ENCODE assay signal across 1 cellular context in the genomic region with DNA sequence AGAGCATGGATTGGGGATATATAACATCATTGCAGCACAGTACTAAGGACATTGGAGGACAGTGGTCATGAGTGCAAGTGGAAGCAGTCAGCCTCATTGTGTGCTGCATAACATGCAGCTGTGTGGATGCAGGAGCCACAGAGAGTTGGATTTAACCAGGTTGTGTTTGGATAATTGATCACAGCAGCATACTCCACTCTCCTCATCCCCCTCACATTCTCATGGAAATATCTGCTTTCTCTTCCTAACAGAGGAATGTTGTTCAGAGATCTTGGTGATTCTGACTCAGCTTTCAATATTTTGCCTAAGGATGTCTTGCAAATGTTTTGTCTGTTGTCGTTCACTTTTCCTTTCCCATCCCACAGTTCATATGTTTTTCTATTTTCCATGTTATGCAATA.
TF ChIP-seq lines count a peak whose summit lies in the region.

No MANE protein-coding gene starts in this region.

TF ChIP-seq in IMR-90, 13 proteins besides CTCF, POLR2A, EP300 and RAD21 (continued from another document):
- TF ChIP-seq, protein P1, sequence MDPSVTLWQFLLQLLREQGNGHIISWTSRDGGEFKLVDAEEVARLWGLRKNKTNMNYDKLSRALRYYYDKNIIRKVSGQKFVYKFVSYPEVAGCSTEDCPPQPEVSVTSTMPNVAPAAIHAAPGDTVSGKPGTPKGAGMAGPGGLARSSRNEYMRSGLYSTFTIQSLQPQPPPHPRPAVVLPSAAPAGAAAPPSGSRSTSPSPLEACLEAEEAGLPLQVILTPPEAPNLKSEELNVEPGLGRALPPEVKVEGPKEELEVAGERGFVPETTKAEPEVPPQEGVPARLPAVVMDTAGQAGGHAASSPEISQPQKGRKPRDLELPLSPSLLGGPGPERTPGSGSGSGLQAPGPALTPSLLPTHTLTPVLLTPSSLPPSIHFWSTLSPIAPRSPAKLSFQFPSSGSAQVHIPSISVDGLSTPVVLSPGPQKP (IDR thresholded peaks at IDR 0.05; ENCODE audit: borderline replicate concordance, low read depth, low read length), result no peak
- TF ChIP-seq MAFK (IDR thresholded peaks at IDR 0.05; ENCODE audit: low read depth, low read length), result no peak
- no peak for TF ChIP-seq CHD1 (IDR thresholded peaks at IDR 0.05; ENCODE audit: low read depth, low read length)
- no peak for TF ChIP-seq NFE2L2 (IDR thresholded peaks at IDR 0.05; ENCODE audit: low read depth, low read length)
